In the genomic region with DNA sequence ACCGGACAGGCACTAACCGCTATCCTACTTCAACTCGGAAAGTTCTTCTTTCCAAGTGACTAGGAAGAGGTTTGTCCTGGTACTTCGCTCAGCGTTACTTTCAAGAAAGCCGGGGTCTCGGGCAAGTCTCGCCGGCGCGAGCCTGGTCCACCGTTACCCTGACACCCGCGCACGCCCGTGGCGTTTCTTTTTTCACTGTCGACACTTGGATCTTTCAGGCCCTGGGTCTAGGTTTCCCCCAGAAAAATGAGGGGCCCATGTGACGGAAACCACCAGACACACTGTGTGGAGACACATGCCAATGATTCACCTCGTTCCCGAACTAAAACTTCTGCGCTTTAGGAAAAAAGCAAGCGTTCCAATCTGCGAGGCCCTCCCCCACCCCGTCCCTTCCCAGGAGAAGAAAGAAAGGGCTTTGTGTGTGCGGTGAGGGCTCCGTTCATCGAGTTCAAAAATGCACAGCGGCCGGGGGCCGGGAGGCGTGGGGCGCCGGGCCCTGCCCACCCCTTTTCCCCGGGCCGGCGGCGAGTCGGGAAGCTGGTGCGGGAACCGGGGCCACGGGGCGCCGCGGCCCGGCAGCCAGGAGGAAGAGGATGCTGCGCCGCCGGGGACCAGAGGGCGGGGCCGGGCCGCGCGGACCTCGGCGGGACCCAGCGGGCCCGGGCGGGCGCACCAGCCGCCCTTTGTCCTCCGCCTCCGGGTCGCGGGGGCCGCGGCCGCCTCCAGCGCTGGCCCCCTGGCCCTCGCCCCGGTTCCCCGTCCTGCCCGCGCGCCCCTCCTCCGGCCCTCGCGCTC, we compare ENCODE assay signal across 8 cellular contexts. TPM values are rescaled to one million over a fixed set of nuclear protein-coding genes. Genes with fewer than 3 reads are reported as not detected.
DNase-seq lines count a peak whose midpoint lies in the region; ATAC-seq and TF ChIP-seq lines count a peak whose summit lies in the region.

No MANE protein-coding gene starts in this region.

- TF ChIP-seq CTCF in BJ (IDR thresholded peaks at IDR 0.05; ENCODE audit: insufficient read depth, low read depth, low read length), result no peak
- TF ChIP-seq CTCF in kidney epithelial cell (IDR thresholded peaks at IDR 0.05; ENCODE audit: insufficient read depth, low read length, poor library complexity, severe bottlenecking), result no peak
- TF ChIP-seq CTCF in BE2C (IDR thresholded peaks at IDR 0.05; ENCODE audit: low read depth, low read length), result no peak

- no peaks in the 10 kb centered on the region for H3K4me1 ChIP-seq in BE2C

- DNase-seq in BJ (ENCODE audit: low read depth) (no peak), kidney epithelial cell (ENCODE audit: low read depth) (no peak), BE2C (no peak)
- no peak for DNase-seq in Jurkat, Clone E6-1 (ENCODE audit: low read depth, low spot score)
- DNase-seq in central memory CD8-positive, alpha-beta T cell (ENCODE audit: low spot score in 2 of 2), result no peak
- DNase-seq in stimulated activated effector memory CD8-positive, alpha-beta T cell treated with anti-CD3 and anti-CD28 coated beads, Interleukin-12 subunit alpha, Interleukin-12 subunit beta, amount 100 ng/mL, for 72 hours (ENCODE audit: low spot score in 2 of 2), result no peak

- H3K4me1 Mint-ChIP-seq in central memory CD8-positive, alpha-beta T cell, result peaks cover 13% of the 10 kb centered on the region
- H3K4me1 Mint-ChIP-seq in stimulated activated effector memory CD8-positive, alpha-beta T cell treated with anti-CD3 and anti-CD28 coated beads, Interleukin-12 subunit alpha, Interleukin-12 subunit beta, amount 100 ng/mL, for 72 hours, result peaks cover 12% of the 10 kb centered on the region

- ATAC-seq in central memory CD8-positive, alpha-beta T cell (replicated peaks; ENCODE audit: extremely low read depth, poor library complexity, severe bottlenecking), result no peak
- ATAC-seq in stimulated activated effector memory CD8-positive, alpha-beta T cell treated with anti-CD3 and anti-CD28 coated beads, Interleukin-12 subunit alpha, Interleukin-12 subunit beta, amount 100 ng/mL, for 72 hours, result no peak
- no peak for ATAC-seq in HG02981 (IDR thresholded peaks at IDR 0.05; ENCODE audit: unreplicated experiment)
- no peak for ATAC-seq in GM18907 (IDR thresholded peaks at IDR 0.05; ENCODE audit: unreplicated experiment)

- peak overlapping the region; percentile 61 for H3K4me3 Mint-ChIP-seq in central memory CD8-positive, alpha-beta T cell
- peak overlapping the region; percentile 79 for H3K4me3 Mint-ChIP-seq in stimulated activated effector memory CD8-positive, alpha-beta T cell treated with anti-CD3 and anti-CD28 coated beads, Interleukin-12 subunit alpha, Interleukin-12 subunit beta, amount 100 ng/mL, for 72 hours

- POLR2A ChIA-PET in BJ (lab: Charles Lee), result interaction anchor here (0.6 kb wide), 1 partner anchor 105 kb away, joined by 8 read pairs; no protein-coding TSS in a partner anchor

- H3K27me3 Mint-ChIP-seq in central memory CD8-positive, alpha-beta T cell, result peaks cover 53% of the 10 kb centered on the region

- H3K27ac Mint-ChIP-seq in central memory CD8-positive, alpha-beta T cell (ENCODE audit: low read depth), result no peak overlapping the region
- no peak overlapping the region for H3K27ac Mint-ChIP-seq in stimulated activated effector memory CD8-positive, alpha-beta T cell treated with anti-CD3 and anti-CD28 coated beads, Interleukin-12 subunit alpha, Interleukin-12 subunit beta, amount 100 ng/mL, for 72 hours

- CTCF ChIA-PET in BJ (lab: Yijun Ruan, JAX), result interaction anchor here (0.6 to 1.7 kb wide), 4 partner anchors 24 to 552 kb away, joined by 3 to 4 read pairs (median 3); no protein-coding TSS in a partner anchor

- no peaks in the 10 kb centered on the region for H3K9me3 ChIP-seq in BE2C

- H3K27me3 ChIP-seq in BJ (ENCODE audit: control insufficient read depth, insufficient read depth, low read length) (0 out of 2 replicates have a peak, but pooled peaks cover under 1% of the 10 kb centered on the region), kidney epithelial cell (ENCODE audit: control insufficient read depth, insufficient read depth, low read length) (peaks cover 4% of the 10 kb centered on the region), BE2C (peaks cover 43% of the 10 kb centered on the region)

- H3K9me3 Mint-ChIP-seq in central memory CD8-positive, alpha-beta T cell, result no peaks in the 10 kb centered on the region
- H3K9me3 Mint-ChIP-seq in stimulated activated effector memory CD8-positive, alpha-beta T cell treated with anti-CD3 and anti-CD28 coated beads, Interleukin-12 subunit alpha, Interleukin-12 subunit beta, amount 100 ng/mL, for 72 hours, result no peaks in the 10 kb centered on the region

- no peaks in the 10 kb centered on the region for H3K36me3 Mint-ChIP-seq in central memory CD8-positive, alpha-beta T cell (ENCODE audit: insufficient read depth)
- H3K36me3 Mint-ChIP-seq in stimulated activated effector memory CD8-positive, alpha-beta T cell treated with anti-CD3 and anti-CD28 coated beads, Interleukin-12 subunit alpha, Interleukin-12 subunit beta, amount 100 ng/mL, for 72 hours, result no peaks in the 10 kb centered on the region

- no peaks in the 10 kb centered on the region; the same call in 1 of the 2 replicates for H3K36me3 ChIP-seq in BJ (ENCODE audit: control insufficient read depth, insufficient read depth, low read length)
- no peaks in the 10 kb centered on the region for H3K36me3 ChIP-seq in kidney epithelial cell (ENCODE audit: control insufficient read depth, insufficient read depth, low read length)
- H3K36me3 ChIP-seq in BE2C, result no peaks in the 10 kb centered on the region

- H3K4me3 ChIP-seq in BJ (ENCODE audit: low read depth, low read length) (peak overlapping the region; percentile 87), kidney epithelial cell (ENCODE audit: low read depth, low read length) (peak overlapping the region; percentile 76), BE2C (ENCODE audit: low read depth, low read length) (no peak overlapping the region)
- peak overlapping the region; percentile 60 for H3K4me3 ChIP-seq in Jurkat, Clone E6-1 (ENCODE audit: low read length)

RNA-seq across cellular contexts. Expression of a gene that starts 2.6 kb away (rescaled TPM):
- polyA plus RNA-seq in BJ (2011; rRNA removed), result 18.6 and 29.3 TPM in 2 replicates
- 29.5 and 48.8 TPM in 2 replicates for polyA minus RNA-seq in BJ (2011; rRNA and poly(A)+ RNA removed)
- polyA plus RNA-seq in Jurkat, Clone E6-1 (2012; ENCODE audit: insufficient read depth, insufficient read length), result 47.4 TPM
- total RNA-seq in kidney epithelial cell, result 6.0 and 14.5 TPM in 2 replicates
- not detected for polyA plus RNA-seq in BE2C (2012; ENCODE audit: insufficient read depth, insufficient read length, low read depth)
